In genomic region chr2:45759310-45759851, GRCh38 we compare ENCODE assay signal across 12 cellular contexts.
DNase-seq lines count a peak whose midpoint lies in the region; TF ChIP-seq lines count a peak whose summit lies in the region.
"Had no signal": no experiment of that assay in that cellular context is flagged by ENCODE, and none has a peak within 500 bp of the region (broad histone marks: within the 10 kb centered on the region; RNA-seq: fewer than 3 reads in every experiment).

No MANE protein-coding gene starts in this region.

- H3K4me1 ChIP-seq in hepatocyte (ENCODE audit: insufficient read depth) (peaks cover 11% of the 10 kb centered on the region), vagina (peaks cover 22% of the 10 kb centered on the region)

- H3K79me2 ChIP-seq in hepatocyte, result peaks cover 5% of the 10 kb centered on the region

- H3K36me3 ChIP-seq in hepatocyte (replicated peaks; ENCODE audit: insufficient read depth, low read depth) (no peaks in the 10 kb centered on the region), vagina (no peaks in the 10 kb centered on the region)
- H3K36me3 ChIP-seq: SJCRH30 had no signal

- no peak for TF ChIP-seq POLR2A in vagina (IDR thresholded peaks at IDR 0.05)

- intact Hi-C loops in vagina (cut with DNase I), result no loop called here

- H3K9me3 ChIP-seq in hepatocyte (ENCODE audit: low read depth), result no peaks in the 10 kb centered on the region
- H3K9me3 ChIP-seq in vagina, result no peaks in the 10 kb centered on the region
- H3K9me3 ChIP-seq: A549, SJCRH30 had no signal

- H3K27ac ChIP-seq in hepatocyte (no peak overlapping the region), vagina (peak overlapping the region; percentile 30)
- H3K27ac ChIP-seq: A549, SJCRH30 had no signal

- H3K4me3 ChIP-seq in astrocyte of the spinal cord (ENCODE audit: low read depth, low read length) (no peak overlapping the region), hepatocyte (no peak overlapping the region), vagina (no peak overlapping the region)
- H3K4me3 ChIP-seq: A549, SJCRH30 had no signal

- in situ Hi-C loops in astrocyte of the spinal cord (cut with HindIII; ENCODE audit: low sequenced_read_pairs), result no loop called here

- no peaks in the 10 kb centered on the region for H3K27me3 ChIP-seq in hepatocyte
- H3K27me3 ChIP-seq in vagina, result no peaks in the 10 kb centered on the region
- H3K27me3 ChIP-seq: SJCRH30 had no signal

- no peak overlapping the region for H2AFZ ChIP-seq in hepatocyte

- 36% methylated on average over 15 of the region's 15 CpGs for WGBS in hepatocyte (ENCODE audit: low lambda C conversion rate, missing lambda C conversion rate)

- DNase-seq in NCI-H2107 treated with DMSO at 0.1 percent for 48 hours (lab: John Stamatoyannopoulos, UW; ENCODE audit: unreplicated experiment) (peak; percentile 54), NCI-H2107 (lab: John Stamatoyannopoulos, UW) (no peak), astrocyte of the spinal cord (ENCODE audit: low read depth, low spot score) (peak; percentile 50), hepatocyte (ENCODE audit: low spot score) (peak; percentile 34), vagina (ENCODE audit: extremely low spot score in 2 of 2) (no peak), mucosa of gallbladder (ENCODE audit: low spot score) (no peak), HUDEP-2 (lab: John Stamatoyannopoulos, UW; ENCODE audit: unreplicated experiment in 76 of 76) (no peak), foreskin melanocyte (no peak)
- DNase-seq: activated CD8-positive, alpha-beta T cell treated with anti-CD3 and anti-CD28 coated beads, Interleukin-2, amount 10 ng/mL, durations not matched to agents 7 days and 5 days; NCI-H1436; SJCRH30 had no signal

- H3K4me2 ChIP-seq in hepatocyte, result peak overlapping the region; percentile 50
- H3K4me2 ChIP-seq: A549 had no signal

- no peaks in the 10 kb centered on the region for H3K9me2 ChIP-seq in hepatocyte (replicated peaks; ENCODE audit: insufficient read depth)

- no peaks in the 10 kb centered on the region for H4K20me1 ChIP-seq in hepatocyte (ENCODE audit: insufficient read depth, poor library complexity, severe bottlenecking)

- no peak for TF ChIP-seq CTCF in astrocyte of the spinal cord (IDR thresholded peaks at IDR 0.05; ENCODE audit: low read depth, low read length)
- TF ChIP-seq CTCF in hepatocyte (IDR thresholded peaks at IDR 0.05; ENCODE audit: poor library complexity), result no peak
- no peak for TF ChIP-seq CTCF in vagina (IDR thresholded peaks at IDR 0.05)

Comparison
In these comparisons a context has a peak if more than half of its experiments do, and no peak if none do; other contexts are left out.
1. DNase-seq: peak in NCI-H2107 treated with DMSO at 0.1 percent for 48 hours (single experiment), astrocyte of the spinal cord (single experiment) and hepatocyte (single experiment); none in NCI-H2107 (single experiment), vagina (0 of 2), mucosa of gallbladder (single experiment), HUDEP-2 (0 of 76) and foreskin melanocyte (single experiment).